ENCODE assay signal across 20 cellular contexts in genomic region chr17:48616719-48617514, GRCh38. TPM values are rescaled to one million over a fixed set of nuclear protein-coding genes. Genes with fewer than 3 reads are reported as not detected.
DNase-seq lines count a peak whose midpoint lies in the region; ATAC-seq and TF ChIP-seq lines count a peak whose summit lies in the region.
"Had no signal": no experiment of that assay in that cellular context is flagged by ENCODE, and none has a peak within 500 bp of the region (broad histone marks: within the 10 kb centered on the region; RNA-seq: fewer than 3 reads in every experiment).

No MANE protein-coding gene starts in this region.

- WGBS in neuronal stem cell (ENCODE audit: extremely low coverage in 2 of 2, insufficient read length in 2 of 2, insufficient replicate concordance in 1 of 2), 2 donors: no CpG with 5 or more reads among the region's 16 CpGs

- no peaks in the 10 kb centered on the region for H3K36me3 ChIP-seq in RWPE2 (ENCODE audit: low read depth)
- no peaks in the 10 kb centered on the region for H3K36me3 ChIP-seq in breast epithelium
- no peaks in the 10 kb centered on the region for H3K36me3 ChIP-seq in neuronal stem cell (replicated peaks in 1 of 2; ENCODE audit: control insufficient read depth in 2 of 2, insufficient read depth in 2 of 2, low read length in 2 of 2)
- H3K36me3 ChIP-seq: BE2C had no signal

- H3K27me3 Mint-ChIP-seq in stimulated activated naive CD8-positive, alpha-beta T cell treated with anti-CD3 and anti-CD28 coated beads, Interleukin-15, Interleukin-2, amounts not matched to agents 100 ng/mL and 50 ng/mL, for 24 hours: peaks cover 88% of the 10 kb centered on the region

- H3K4me3 ChIP-seq in RWPE2 (ENCODE audit: severe bottlenecking): no peak overlapping the region
- no peak overlapping the region for H3K4me3 ChIP-seq in breast epithelium
- H3K4me3 ChIP-seq in neuronal stem cell (ENCODE audit: low read length in 2 of 2): no peak overlapping the region
- H3K4me3 ChIP-seq: body of pancreas, mucosa of descending colon had no signal

- H2AK5ac ChIP-seq in neuronal stem cell (ENCODE audit: low read depth, low read length): no peak overlapping the region

- no peak overlapping the region for H2BK120ac ChIP-seq in neuronal stem cell (ENCODE audit: low read depth, low read length)

- TF ChIP-seq CTCF in RWPE2 (IDR thresholded peaks at IDR 0.05; ENCODE audit: poor library complexity, severe bottlenecking): no peak
- no peak for TF ChIP-seq CTCF in breast epithelium (IDR thresholded peaks at IDR 0.05)

- no peak overlapping the region for H3K9ac ChIP-seq in neuronal stem cell (ENCODE audit: low read depth, low read length, poor library complexity)

- no peaks in the 10 kb centered on the region for H3K9me3 ChIP-seq in RWPE2 (ENCODE audit: severe bottlenecking)
- no peaks in the 10 kb centered on the region for H3K9me3 ChIP-seq in breast epithelium
- peaks cover 0 to 7% of the 10 kb centered on the region in 2 donors for H3K9me3 ChIP-seq in neuronal stem cell (replicated peaks in 1 of 2; ENCODE audit: control insufficient read depth in 2 of 2, insufficient read depth in 1 of 2, low read depth in 1 of 2, low read length in 2 of 2)
- H3K9me3 ChIP-seq: BE2C, body of pancreas, mucosa of descending colon had no signal

- no peak overlapping the region for H3K23ac ChIP-seq in neuronal stem cell (ENCODE audit: low read depth, low read length, poor library complexity)

- H3K18ac ChIP-seq in neuronal stem cell (ENCODE audit: low read length): no peak overlapping the region

- H2BK5ac ChIP-seq in neuronal stem cell (ENCODE audit: low read length): no peak overlapping the region

- peaks cover 69% of the 10 kb centered on the region for H3K27me3 ChIP-seq in RWPE2 (ENCODE audit: insufficient read depth, poor library complexity, severe bottlenecking)
- H3K27me3 ChIP-seq in breast epithelium: peaks cover 23 to 100% of the 10 kb centered on the region in 2 donors
- H3K27me3 ChIP-seq in neuronal stem cell (ENCODE audit: control insufficient read depth in 3 of 3, insufficient read depth in 3 of 3, low read depth in 1 of 3, low read length in 3 of 3): peaks cover 74 to 99% (median 99%) of the 10 kb centered on the region in 3 experiments

- no peak overlapping the region for H2AFZ ChIP-seq in neuronal stem cell (ENCODE audit: low read length)

- H3K79me1 ChIP-seq in neuronal stem cell (ENCODE audit: low read depth, low read length): no peaks in the 10 kb centered on the region

- TF ChIP-seq POLR2A in breast epithelium (IDR thresholded peaks at IDR 0.05): no peak

- H3K4ac ChIP-seq in neuronal stem cell (ENCODE audit: low read length): no peak overlapping the region

- H3K4me1 Mint-ChIP-seq in stimulated activated naive CD8-positive, alpha-beta T cell treated with anti-CD3 and anti-CD28 coated beads, Interleukin-15, Interleukin-2, amounts not matched to agents 100 ng/mL and 50 ng/mL, for 24 hours (ENCODE audit: low read depth): peaks cover 55% of the 10 kb centered on the region

- no peak for ATAC-seq in stimulated activated naive CD8-positive, alpha-beta T cell treated with anti-CD3 and anti-CD28 coated beads, Interleukin-15, Interleukin-2, amounts not matched to agents 100 U/mL and 50 U/mL, for 24 hours
- no peak for ATAC-seq in RWPE2 (ENCODE audit: low read depth)
- ATAC-seq: body of pancreas, mucosa of descending colon had no signal

- intact Hi-C loops in breast epithelium (cut with DNase I; ENCODE audit: low total_unique reads): no loop called here

- no peak overlapping the region for H2BK15ac ChIP-seq in neuronal stem cell (ENCODE audit: low read length)

- H3K36me3 Mint-ChIP-seq in stimulated activated naive CD8-positive, alpha-beta T cell treated with anti-CD3 and anti-CD28 coated beads, Interleukin-15, Interleukin-2, amounts not matched to agents 100 ng/mL and 50 ng/mL, for 24 hours (ENCODE audit: low read depth): no peaks in the 10 kb centered on the region

- DNase-seq in stimulated activated naive CD8-positive, alpha-beta T cell treated with anti-CD3 and anti-CD28 coated beads, Interleukin-15, Interleukin-2, amounts not matched to agents 100 U/mL and 50 U/mL, for 24 hours: no peak
- DNase-seq in RWPE2 (ENCODE audit: low spot score) (peak; percentile 17), left kidney (ENCODE audit: low read depth, low spot score) (peak; percentile 47), breast epithelium (ENCODE audit: low spot score in 2 of 2) (no peak), neuronal stem cell (ENCODE audit: low spot score) (no peak), HCEC 1CT (no peak)
- DNase-seq: activated CD8-positive, alpha-beta memory T cell treated with anti-CD3 and anti-CD28 coated beads for 24 hours; activated effector memory CD4-positive, alpha-beta T cell treated with anti-CD3 and anti-CD28 coated beads, Interleukin-2, amount 50 U/mL, for 16 hours; BE2C; body of pancreas; dermis blood vessel endothelial cell; DMS79; Karpas-422; NCI-H1417 treated with DMSO at 0.1 percent for 48 hours; NCI-H345; SHP77 treated with DMSO at 0.1 percent for 48 hours had no signal

- no peak overlapping the region for H3K4me2 ChIP-seq in neuronal stem cell (ENCODE audit: insufficient read depth, low read length, poor library complexity, severe bottlenecking)

- no peak overlapping the region for H3K14ac ChIP-seq in neuronal stem cell (ENCODE audit: low read length)

- H3K9me3 Mint-ChIP-seq in stimulated activated naive CD8-positive, alpha-beta T cell treated with anti-CD3 and anti-CD28 coated beads, Interleukin-15, Interleukin-2, amounts not matched to agents 100 ng/mL and 50 ng/mL, for 24 hours: no peaks in the 10 kb centered on the region

- H3K4me1 ChIP-seq in RWPE2 (ENCODE audit: insufficient read depth, poor library complexity, severe bottlenecking) (peaks cover 4% of the 10 kb centered on the region), breast epithelium (no peaks in the 10 kb centered on the region), neuronal stem cell (ENCODE audit: control insufficient read depth in 2 of 2, insufficient read depth in 1 of 2, low read depth in 1 of 2, low read length in 2 of 2) (peaks cover 0 to 3% of the 10 kb centered on the region in 2 donors)
- H3K4me1 ChIP-seq: BE2C had no signal

- no peak overlapping the region for H4K91ac ChIP-seq in neuronal stem cell (ENCODE audit: low read depth, low read length, poor library complexity)

- H3K4me3 Mint-ChIP-seq in stimulated activated naive CD8-positive, alpha-beta T cell treated with anti-CD3 and anti-CD28 coated beads, Interleukin-15, Interleukin-2, amounts not matched to agents 100 ng/mL and 50 ng/mL, for 24 hours: peak overlapping the region; percentile 9

- no peak overlapping the region for H3K27ac Mint-ChIP-seq in stimulated activated naive CD8-positive, alpha-beta T cell treated with anti-CD3 and anti-CD28 coated beads, Interleukin-15, Interleukin-2, amounts not matched to agents 100 ng/mL and 50 ng/mL, for 24 hours

- H3K27ac ChIP-seq in RWPE2 (ENCODE audit: poor library complexity, severe bottlenecking) (no peak overlapping the region), breast epithelium (no peak overlapping the region), neuronal stem cell (replicated peaks; ENCODE audit: low read length) (no peak overlapping the region)
- H3K27ac ChIP-seq: body of pancreas, HL-60 had no signal

- H2BK12ac ChIP-seq in neuronal stem cell (ENCODE audit: low read length): no peak overlapping the region

- no peak overlapping the region for H4K8ac ChIP-seq in neuronal stem cell (ENCODE audit: low read depth, low read length)

RNA-seq across cellular contexts. Expression of gene HOXB8, which starts 1.8 kb away (rescaled TPM):
- 1 to 10 TPM in 2 of 3 donors, under 1 TPM in 1; 0.59 to 4.6 (median 4.6) TPM for total RNA-seq in breast epithelium
- polyA plus RNA-seq in neuronal stem cell (2013, experiment 1 of 2): not detected
- not detected for polyA plus RNA-seq in neuronal stem cell (2013, experiment 2 of 2)
- total RNA-seq: body of pancreas, esophagus mucosa had no signal

RNA-seq across cellular contexts. Expression of gene HOXB7, which starts 6.1 kb away (rescaled TPM):
- total RNA-seq in breast epithelium: 10 to 100 TPM in 1 of 3 donors, 1 to 10 TPM in 2; 1.5 to 16.8 (median 4.3) TPM
- polyA plus RNA-seq in neuronal stem cell (2013, experiment 1 of 2): not detected
- not detected for polyA plus RNA-seq in neuronal stem cell (2013, experiment 2 of 2)

RNA-seq across cellular contexts. Expression of gene HOXB9, which starts 9.2 kb away (rescaled TPM):
- total RNA-seq in breast epithelium: under 1 TPM; 0.32 to 0.44 (median 0.33) TPM
- not detected for polyA plus RNA-seq in neuronal stem cell (2013, experiment 1 of 2)
- not detected for polyA plus RNA-seq in neuronal stem cell (2013, experiment 2 of 2)
- total RNA-seq: body of pancreas, esophagus mucosa had no signal

RNA-seq across cellular contexts. Expression of gene HOXB6, which starts 12.1 kb away (rescaled TPM):
- 10 to 100 TPM in 2 of 3 donors, 1 to 10 TPM in 1; 1.0 to 24.9 (median 18.2) TPM for total RNA-seq in breast epithelium
- polyA plus RNA-seq in neuronal stem cell (2013, experiment 1 of 2): not detected
- not detected for polyA plus RNA-seq in neuronal stem cell (2013, experiment 2 of 2)

RNA-seq across cellular contexts. Expression of gene HOXB5, which starts 23.3 kb away (rescaled TPM):
- 1 to 10 TPM in 2 of 3 donors, under 1 TPM in 1; 0.44 to 2.0 (median 1.4) TPM for total RNA-seq in breast epithelium
- not detected for polyA plus RNA-seq in neuronal stem cell (2013, experiment 1 of 2)
- not detected for polyA plus RNA-seq in neuronal stem cell (2013, experiment 2 of 2)

Comparison
In these comparisons a context has a peak if more than half of its experiments do, and no peak if none do; other contexts are left out.
1. DNase-seq: peak in RWPE2 (single experiment) and left kidney (single experiment); none in stimulated activated naive CD8-positive, alpha-beta T cell treated with anti-CD3 and anti-CD28 coated beads, Interleukin-15, Interleukin-2, amounts not matched to agents 100 U/mL and 50 U/mL, for 24 hours (single experiment), breast epithelium (0 of 2), neuronal stem cell (single experiment) and HCEC 1CT (single experiment).